26 cellular contexts compared by ENCODE assay signal in the genomic region with DNA sequence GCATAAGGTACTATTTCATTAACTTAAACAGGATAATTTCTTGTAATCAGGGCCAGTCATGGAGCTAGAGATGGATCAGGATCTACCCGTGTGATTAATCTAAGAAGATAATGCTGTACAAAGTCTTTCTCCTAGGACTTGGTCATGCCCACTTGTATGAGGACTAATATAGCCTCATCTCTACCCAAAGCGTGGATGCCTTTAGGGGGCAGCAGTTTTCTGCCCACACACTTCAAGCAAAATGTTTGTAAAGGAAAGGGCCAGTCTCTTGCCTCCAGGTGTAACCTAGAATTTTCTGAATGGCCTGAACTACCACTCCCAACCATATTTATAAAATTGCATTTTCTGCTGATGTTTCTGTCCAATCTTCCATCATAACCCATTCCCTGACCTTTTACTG.
DNase-seq lines count a peak whose midpoint lies in the region; ATAC-seq and TF ChIP-seq lines count a peak whose summit lies in the region.
"Had no signal": no experiment of that assay in that cellular context is flagged by ENCODE, and none has a peak within 500 bp of the region (broad histone marks: within the 10 kb centered on the region; RNA-seq: fewer than 3 reads in every experiment).

No MANE protein-coding gene starts in this region.

- H3K36me3 Mint-ChIP-seq in GM23338 (ENCODE audit: low read depth) (no peaks in the 10 kb centered on the region), endodermal cell (ENCODE audit: low read depth) (no peaks in the 10 kb centered on the region), osteocyte (ENCODE audit: unreplicated experiment) (no peaks in the 10 kb centered on the region)
- H3K36me3 Mint-ChIP-seq in activated naive CD4-positive, alpha-beta T cell treated with anti-CD3 and anti-CD28 coated beads, Interleukin-2, amount 10 ng/mL, durations not matched to agents 7 days and 5 days = no peaks in the 10 kb centered on the region

- intact Hi-C loops in OCI-LY7 (cut with micrococcal nuclease; ENCODE audit: unreplicated experiment) (loop anchor here (10.0 kb wide), 1 partner anchor 570 kb away; no protein-coding TSS in a partner anchor), transverse colon (cut with DNase I; ENCODE audit: low total_unique reads) (no loop called here)

- H3K27me3 Mint-ChIP-seq in GM23338 (ENCODE audit: insufficient read depth, low read depth, poor library complexity) (peaks cover 4% of the 10 kb centered on the region), endodermal cell (ENCODE audit: insufficient read depth) (peaks cover 1% of the 10 kb centered on the region), osteocyte (ENCODE audit: unreplicated experiment) (no peaks in the 10 kb centered on the region)
- H3K27me3 Mint-ChIP-seq in activated naive CD4-positive, alpha-beta T cell treated with anti-CD3 and anti-CD28 coated beads, Interleukin-2, amount 10 ng/mL, durations not matched to agents 7 days and 5 days = no peaks in the 10 kb centered on the region
- H3K27me3 Mint-ChIP-seq: activated CD4-positive, alpha-beta T cell treated with anti-CD3 and anti-CD28 coated beads, Interleukin-2, amount 10 ng/mL, durations not matched to agents 7 days and 5 days had no signal

- no peaks in the 10 kb centered on the region for H3K4me1 ChIP-seq in GM23338 (ENCODE audit: insufficient read depth)
- H3K4me1 ChIP-seq in OCI-LY7 (ENCODE audit: insufficient read depth, low read length, poor library complexity, severe bottlenecking) = no peaks in the 10 kb centered on the region
- H3K4me1 ChIP-seq in endodermal cell (ENCODE audit: control insufficient read depth, insufficient read depth, low read length) = no peaks in the 10 kb centered on the region
- no peaks in the 10 kb centered on the region for H3K4me1 ChIP-seq in transverse colon
- H3K4me1 ChIP-seq: psoas muscle, testis had no signal

- H3K27me3 ChIP-seq in GM23338 (ENCODE audit: insufficient read depth) (no peaks in the 10 kb centered on the region), endodermal cell (ENCODE audit: control insufficient read depth, insufficient read depth, low read length, poor library complexity, severe bottlenecking) (no peaks in the 10 kb centered on the region), transverse colon (no peaks in the 10 kb centered on the region)
- H3K27me3 ChIP-seq: BLaER1, testis had no signal

- H3K79me2 ChIP-seq in GM23338 (replicated peaks; ENCODE audit: insufficient read depth) (no peaks in the 10 kb centered on the region), OCI-LY7 (ENCODE audit: insufficient read depth, low read depth, low read length) (no peaks in the 10 kb centered on the region)

- H2AFZ ChIP-seq in GM23338 (no peak overlapping the region), OCI-LY7 (ENCODE audit: low read length) (no peak overlapping the region)
- H2AFZ ChIP-seq: PC-9 had no signal

- peak; percentile 49 to 67 for TF ChIP-seq CTCF in GM23338 (conservative IDR thresholded peaks at IDR 0.05; ENCODE audit: low read depth in 2 of 2)
- peak; percentile 51 for TF ChIP-seq CTCF in OCI-LY7 (conservative IDR thresholded peaks at IDR 0.05; ENCODE audit: low read length)
- TF ChIP-seq CTCF in endodermal cell (conservative IDR thresholded peaks at IDR 0.05) = peak; percentile 65
- no peak for TF ChIP-seq CTCF in osteocyte (IDR thresholded peaks at IDR 0.05)
- no peak for TF ChIP-seq CTCF in transverse colon (IDR thresholded peaks at IDR 0.05)

- peak; percentile 23 for DNase-seq in GM23338 (ENCODE audit: low spot score)
- peak; percentile 8 for DNase-seq in OCI-LY7 (ENCODE audit: low spot score)
- no peak for DNase-seq in endodermal cell
- DNase-seq in osteocyte (ENCODE audit: extremely low spot score, unreplicated experiment) = no peak
- no peak for DNase-seq in transverse colon
- DNase-seq in NCI-H2107 (lab: John Stamatoyannopoulos, UW) = no peak
- no peak for DNase-seq in activated naive CD4-positive, alpha-beta T cell treated with anti-CD3 and anti-CD28 coated beads, Interleukin-2, amount 10 ng/mL, durations not matched to agents 7 days and 5 days
- DNase-seq: activated CD4-positive, alpha-beta T cell treated with anti-CD3 and anti-CD28 coated beads, Interleukin-2, amount 10 ng/mL, durations not matched to agents 7 days and 5 days; activated CD8-positive, alpha-beta memory T cell treated with anti-CD3 and anti-CD28 coated beads, Interleukin-2, amount 50 U/mL, for 48 hours; activated effector memory CD4-positive, alpha-beta T cell treated with anti-CD3 and anti-CD28 coated beads, Interleukin-2, amount 50 U/mL, for 16 hours; amniotic stem cell; effector memory CD4-positive, alpha-beta T cell; GOT3; hippocampal formation; KG1; kidney; NCI-H1092; NCI-H2081 treated with DMSO at 0.1 percent for 48 hours; NCI-H69; nephron progenitor cell; PC-9; psoas muscle; testis had no signal

- H3K9ac ChIP-seq in endodermal cell (ENCODE audit: extremely low read depth, low read length, poor library complexity, severe bottlenecking) = no peak overlapping the region
- H3K9ac ChIP-seq: BLaER1 had no signal

- POLR2A ChIA-PET in OCI-LY7 (lab: Charles Lee) = no interaction called here

- 81 to 83% methylated on average over 2 of the region's 2 CpGs for WGBS in endodermal cell (ENCODE audit: insufficient coverage in 1 of 2, insufficient read length in 1 of 2), 2 experiments
- 58 to 82% methylated on average over 1 to 2 of the region's 2 CpGs for WGBS in transverse colon (ENCODE audit: low coverage in 1 of 2), 2 donors

- H3K9me3 Mint-ChIP-seq in GM23338 = no peaks in the 10 kb centered on the region; the same call in 2 of the 3 replicates
- peaks cover 15% of the 10 kb centered on the region for H3K9me3 Mint-ChIP-seq in endodermal cell
- no peaks in the 10 kb centered on the region for H3K9me3 Mint-ChIP-seq in osteocyte (ENCODE audit: unreplicated experiment)
- H3K9me3 Mint-ChIP-seq in activated naive CD4-positive, alpha-beta T cell treated with anti-CD3 and anti-CD28 coated beads, Interleukin-2, amount 10 ng/mL, durations not matched to agents 7 days and 5 days = peaks cover 5% of the 10 kb centered on the region

- TF ChIP-seq EP300 in transverse colon (IDR thresholded peaks at IDR 0.05; ENCODE audit: low read depth) = no peak

- H3K4me2 ChIP-seq in GM23338 (no peak overlapping the region), OCI-LY7 (ENCODE audit: low read length) (no peak overlapping the region)
- H3K4me2 ChIP-seq: BLaER1, PC-9 had no signal

- no peak for TF ChIP-seq POLR2A in transverse colon (IDR thresholded peaks at IDR 0.05)

- BruUV-seq in OCI-LY7 (replicated peaks; lab: Mats Ljungman, UMichigan) = no TSS peak

- H3K9me3 ChIP-seq in OCI-LY7 (ENCODE audit: low read length) (no peaks in the 10 kb centered on the region), endodermal cell (ENCODE audit: control insufficient read depth, low read length) (peaks cover 14% of the 10 kb centered on the region), transverse colon (no peaks in the 10 kb centered on the region)
- H3K9me3 ChIP-seq: BLaER1, psoas muscle, testis had no signal

- no peak overlapping the region for H3K27ac Mint-ChIP-seq in GM23338
- no peak overlapping the region for H3K27ac Mint-ChIP-seq in endodermal cell
- H3K27ac Mint-ChIP-seq in osteocyte (ENCODE audit: unreplicated experiment) = peak overlapping the region; percentile 31
- H3K27ac Mint-ChIP-seq in activated naive CD4-positive, alpha-beta T cell treated with anti-CD3 and anti-CD28 coated beads, Interleukin-2, amount 10 ng/mL, durations not matched to agents 7 days and 5 days = no peak overlapping the region
- H3K27ac Mint-ChIP-seq: activated CD4-positive, alpha-beta T cell treated with anti-CD3 and anti-CD28 coated beads, Interleukin-2, amount 10 ng/mL, durations not matched to agents 7 days and 5 days; nephron progenitor cell had no signal

- H3K4me3 ChIP-seq in GM23338 = no peak overlapping the region
- no peak overlapping the region for H3K4me3 ChIP-seq in OCI-LY7 (ENCODE audit: low read depth, low read length, poor library complexity, severe bottlenecking)
- H3K4me3 ChIP-seq in endodermal cell (ENCODE audit: low read length) = no peak overlapping the region
- H3K4me3 ChIP-seq in transverse colon = no peak overlapping the region
- H3K4me3 ChIP-seq: BLaER1, PC-9, psoas muscle, testis had no signal

- H3K36me3 ChIP-seq in GM23338 (ENCODE audit: insufficient read depth) (no peaks in the 10 kb centered on the region), OCI-LY7 (ENCODE audit: insufficient read depth, low read length) (no peaks in the 10 kb centered on the region), endodermal cell (ENCODE audit: control insufficient read depth, insufficient read depth, low read length) (no peaks in the 10 kb centered on the region), transverse colon (no peaks in the 10 kb centered on the region)
- H3K36me3 ChIP-seq: BLaER1 had no signal

- H3F3A ChIP-seq in GM23338 (replicated peaks; ENCODE audit: low read depth) = no peaks in the 10 kb centered on the region

- CTCF ChIA-PET in OCI-LY7 (lab: Charles Lee; ENCODE audit: unreplicated experiment) = interaction anchor here (0.6 kb wide), 1 partner anchor 1022 kb away, joined by 3 read pairs; no protein-coding TSS in a partner anchor
- CTCF ChIA-PET in activated naive CD4-positive, alpha-beta T cell treated with anti-CD3 and anti-CD28 coated beads, Interleukin-2, amount 10 ng/mL, durations not matched to agents 7 days and 5 days (lab: Charles Lee) = no interaction called here

- H3K27ac ChIP-seq in GM23338 (ENCODE audit: low read depth) (no peak overlapping the region), OCI-LY7 (ENCODE audit: low read depth, low read length, poor library complexity, severe bottlenecking) (no peak overlapping the region), endodermal cell (ENCODE audit: low read depth, low read length) (no peak overlapping the region), transverse colon (no peak overlapping the region)
- H3K27ac ChIP-seq: BLaER1, HL-60, PC-9, psoas muscle, testis had no signal

- 0 out of 2 replicates have a peak, but pooled peaks cover 11% of the 10 kb centered on the region for H3K9me2 ChIP-seq in GM23338 (ENCODE audit: insufficient read depth)
- no peaks in the 10 kb centered on the region for H3K9me2 ChIP-seq in OCI-LY7 (ENCODE audit: insufficient read depth, low read length)

- H3K4me3 Mint-ChIP-seq in GM23338 (no peak overlapping the region), endodermal cell (no peak overlapping the region), osteocyte (ENCODE audit: unreplicated experiment) (no peak overlapping the region)
- H3K4me3 Mint-ChIP-seq in activated naive CD4-positive, alpha-beta T cell treated with anti-CD3 and anti-CD28 coated beads, Interleukin-2, amount 10 ng/mL, durations not matched to agents 7 days and 5 days = no peak overlapping the region
- H3K4me3 Mint-ChIP-seq: activated CD4-positive, alpha-beta T cell treated with anti-CD3 and anti-CD28 coated beads, Interleukin-2, amount 10 ng/mL, durations not matched to agents 7 days and 5 days; nephron progenitor cell had no signal

- no peaks in the 10 kb centered on the region for H3K4me1 Mint-ChIP-seq in GM23338
- H3K4me1 Mint-ChIP-seq in endodermal cell = no peaks in the 10 kb centered on the region
- peaks cover 33% of the 10 kb centered on the region for H3K4me1 Mint-ChIP-seq in osteocyte (ENCODE audit: unreplicated experiment)
- no peaks in the 10 kb centered on the region for H3K4me1 Mint-ChIP-seq in activated naive CD4-positive, alpha-beta T cell treated with anti-CD3 and anti-CD28 coated beads, Interleukin-2, amount 10 ng/mL, durations not matched to agents 7 days and 5 days
- H3K4me1 Mint-ChIP-seq: activated CD4-positive, alpha-beta T cell treated with anti-CD3 and anti-CD28 coated beads, Interleukin-2, amount 10 ng/mL, durations not matched to agents 7 days and 5 days; nephron progenitor cell had no signal

- in situ Hi-C loops in transverse colon (cut with MboI; ENCODE audit: low pct_ligation_motif_present in 1 of 4, low pct_unique_long_range_greater_than_20kb in 1 of 4, low sequenced_read_pairs in 3 of 4) = no loop called here

- H4K20me1 ChIP-seq in GM23338 (replicated peaks; ENCODE audit: insufficient read depth) = no peaks in the 10 kb centered on the region
- no peaks in the 10 kb centered on the region for H4K20me1 ChIP-seq in OCI-LY7 (ENCODE audit: insufficient read depth, low read length)
- H4K20me1 ChIP-seq: BLaER1 had no signal

- ATAC-seq in GM23338 = peak; percentile 63
- no peak for ATAC-seq in GM21737 (IDR thresholded peaks at IDR 0.05; ENCODE audit: unreplicated experiment)
- ATAC-seq: psoas muscle had no signal

Comparison
In these comparisons a context has a peak if more than half of its experiments do, and no peak if none do; other contexts are left out.
1. DNase-seq: peak in GM23338 (single experiment) and OCI-LY7 (single experiment); none in endodermal cell (single experiment), osteocyte (single experiment), transverse colon (single experiment), NCI-H2107 (single experiment) and activated naive CD4-positive, alpha-beta T cell treated with anti-CD3 and anti-CD28 coated beads, Interleukin-2, amount 10 ng/mL, durations not matched to agents 7 days and 5 days (single experiment).
2. CTCF ChIP-seq: peak in GM23338 (2 of 2), OCI-LY7 (single experiment) and endodermal cell (single experiment); none in osteocyte (single experiment) and transverse colon (0 of 5).